ENCODE assay signal across 8 cellular contexts in the genomic region with DNA sequence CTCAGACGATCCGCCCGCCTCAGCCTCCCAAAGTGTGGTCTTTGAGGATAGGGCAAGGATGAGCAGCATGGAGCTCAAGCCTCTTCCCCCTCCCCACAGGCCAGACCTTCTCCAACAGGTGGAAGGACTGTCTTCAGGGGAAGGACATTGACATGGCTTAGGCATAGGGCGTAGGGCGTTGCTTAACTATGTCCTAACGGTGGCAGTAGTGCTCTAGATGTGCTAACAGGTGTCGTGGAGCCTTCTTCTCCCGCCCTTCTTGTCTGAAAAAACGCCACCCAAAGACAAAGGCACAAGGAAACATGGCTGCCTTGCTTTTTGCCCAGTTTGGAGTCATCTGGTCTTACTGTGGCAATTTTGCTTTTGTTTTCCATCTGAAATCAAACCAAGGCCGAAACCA.
DNase-seq lines count a peak whose midpoint lies in the region; ATAC-seq and TF ChIP-seq lines count a peak whose summit lies in the region.

No MANE protein-coding gene starts in this region.

- DNase-seq in activated T-cell treated with anti-CD3 and anti-CD28 coated beads, Interleukin-2, amount 50 U/mL, for 4 hours, result peak; percentile 78
- no peak for DNase-seq in epidermal melanocyte (ENCODE audit: insufficient read length, low spot score)
- DNase-seq in stimulated activated CD4-positive, alpha-beta T cell treated with anti-CD3 and anti-CD28 coated beads, Interleukin-4, amount 100 ng/mL, for 1 hour, result no peak
- DNase-seq in DMS153 treated with DMSO at 0.1 percent for 48 hours (lab: John Stamatoyannopoulos, UW; ENCODE audit: unreplicated experiment), result no peak
- DNase-seq in AG20443 (ENCODE audit: low spot score), result no peak

- no peaks in the 10 kb centered on the region for H3K9me3 Mint-ChIP-seq in activated T-cell treated with anti-CD3 and anti-CD28 coated beads, Interleukin-2, amount 50 U/mL, for 4 hours

- H3K4me3 Mint-ChIP-seq in activated T-cell treated with anti-CD3 and anti-CD28 coated beads, Interleukin-2, amount 50 U/mL, for 4 hours, result no peak overlapping the region

- no peaks in the 10 kb centered on the region for H3K36me3 ChIP-seq in mucosa of rectum (ENCODE audit: control insufficient read depth in 2 of 2, insufficient read depth in 2 of 2, low read length in 2 of 2)

- no peak overlapping the region for H3K27ac ChIP-seq in mucosa of rectum (ENCODE audit: low read depth in 2 of 2, low read length in 2 of 2)

- H3K27me3 Mint-ChIP-seq in activated T-cell treated with anti-CD3 and anti-CD28 coated beads, Interleukin-2, amount 50 U/mL, for 4 hours (ENCODE audit: low read depth), result no peaks in the 10 kb centered on the region

- no peaks in the 10 kb centered on the region for H3K4me1 Mint-ChIP-seq in activated T-cell treated with anti-CD3 and anti-CD28 coated beads, Interleukin-2, amount 50 U/mL, for 4 hours (ENCODE audit: low read depth)

- TF ChIP-seq CTCF in GM12873 (IDR thresholded peaks at IDR 0.05; ENCODE audit: insufficient read depth, low read depth, low read length, missing control alignments), result peak; percentile 82

- peaks cover 6% of the 10 kb centered on the region for H3K36me3 Mint-ChIP-seq in activated T-cell treated with anti-CD3 and anti-CD28 coated beads, Interleukin-2, amount 50 U/mL, for 4 hours (ENCODE audit: insufficient read depth)

- ATAC-seq in HG02840 (IDR thresholded peaks at IDR 0.05; ENCODE audit: low FRiP score, unreplicated experiment), result peak; percentile 60
- ATAC-seq in activated T-cell treated with anti-CD3 and anti-CD28 coated beads, Interleukin-2, amount 50 U/mL, for 4 hours, result peak in 1 of 2 donors; percentile 80

- no peaks in the 10 kb centered on the region for H3K27me3 ChIP-seq in mucosa of rectum (ENCODE audit: control insufficient read depth in 2 of 2, insufficient read depth in 2 of 2, low read length in 2 of 2)

- H3K4me1 ChIP-seq in mucosa of rectum (ENCODE audit: control insufficient read depth in 2 of 2, insufficient read depth in 2 of 2, low read length in 2 of 2), result peaks cover 0 to 5% of the 10 kb centered on the region in 2 donors

- H3K9me3 ChIP-seq in mucosa of rectum (ENCODE audit: control insufficient read depth in 2 of 2, low read length in 2 of 2), result no peaks in the 10 kb centered on the region

- H3K4me3 ChIP-seq in mucosa of rectum (ENCODE audit: low read length in 2 of 2), result peak overlapping the region; percentile 57 to 72

- no peak overlapping the region for H3K9ac ChIP-seq in mucosa of rectum (ENCODE audit: low read depth in 1 of 2, low read length in 2 of 2)
